ENCODE assay signal across 15 cellular contexts in the genomic region with DNA sequence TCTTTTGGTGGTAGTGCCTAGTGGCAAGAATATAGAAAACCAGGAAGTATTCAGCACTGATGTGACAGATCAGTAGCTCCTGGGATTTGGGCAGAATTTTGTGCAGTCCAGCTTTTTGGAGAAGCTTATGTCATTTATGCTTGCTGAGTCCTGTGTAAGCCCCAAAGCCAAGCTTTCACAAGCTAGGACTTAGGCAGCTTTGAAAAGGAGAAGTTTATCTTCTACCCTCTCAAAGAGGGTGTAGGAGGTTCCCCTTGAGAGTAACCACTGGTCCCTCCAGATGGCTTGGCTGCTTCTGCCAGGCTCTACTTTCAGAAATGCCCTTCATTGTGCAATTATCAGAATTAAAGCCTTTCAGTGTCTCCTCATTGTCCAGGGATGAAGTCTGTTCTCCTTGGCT.
A peak's percentile ranks its signal among the peaks of the same experiment; 100 is the strongest.
DNase-seq lines count a peak whose midpoint lies in the region; ATAC-seq and TF ChIP-seq lines count a peak whose summit lies in the region.
"Had no signal": no experiment of that assay in that cellular context is flagged by ENCODE, and none has a peak within 500 bp of the region (broad histone marks: within the 10 kb centered on the region; RNA-seq: fewer than 3 reads in every experiment).

No MANE protein-coding gene starts in this region.

- peaks cover 10% of the 10 kb centered on the region for H3K27me3 Mint-ChIP-seq in T-helper 2 cell treated with Interferon-gamma antibody and Interleukin-4, amounts not matched to agents 5 μg/mL and 100 μg/mL, for 36 hours (ENCODE audit: low read depth)
- no peaks in the 10 kb centered on the region for H3K27me3 Mint-ChIP-seq in activated T-helper 1 cell treated with anti-CD3 and anti-CD28 coated beads, Interleukin-12 subunit alpha, Interleukin-12 subunit beta, Interleukin-2, Interleukin-4 antibody, amounts not matched to agents 30 ng/mL and 10 ng/mL and 1 ng/mL, durations not matched to agents 14 hours and 24 hours and 36 hours (ENCODE audit: insufficient read depth)
- peaks cover 7 to 11% of the 10 kb centered on the region in 2 donors for H3K27me3 Mint-ChIP-seq in natural killer cell treated with Interleukin-12 subunit alpha and Interleukin-12 subunit beta and Interleukin-15 and Interleukin-18, amount 100 ng/mL, for 72 hours
- H3K27me3 Mint-ChIP-seq in progenitor cell of endocrine pancreas = peaks cover 21% of the 10 kb centered on the region
- H3K27me3 Mint-ChIP-seq: activated naive CD4-positive, alpha-beta T cell treated with anti-CD3 and anti-CD28 coated beads, Interleukin-2, amount 50 U/mL, for 24 hours; IgD-negative memory B cell had no signal

- CTCF ChIA-PET in SK-N-SH (lab: Yijun Ruan, JAX) = no interaction called here

- H3K4me1 ChIP-seq in SK-N-SH (ENCODE audit: control insufficient read depth in 1 of 2, insufficient read depth in 2 of 2, low read depth in 1 of 2, low read length in 1 of 2) = no peaks in the 10 kb centered on the region
- no peaks in the 10 kb centered on the region for H3K4me1 ChIP-seq in BE2C
- H3K4me1 ChIP-seq: psoas muscle had no signal

- H3K9me3 Mint-ChIP-seq in T-helper 2 cell treated with Interferon-gamma antibody and Interleukin-4, amounts not matched to agents 5 μg/mL and 100 μg/mL, for 36 hours = peaks cover 42% of the 10 kb centered on the region
- peaks cover 31% of the 10 kb centered on the region for H3K9me3 Mint-ChIP-seq in activated T-helper 1 cell treated with anti-CD3 and anti-CD28 coated beads, Interleukin-12 subunit alpha, Interleukin-12 subunit beta, Interleukin-2, Interleukin-4 antibody, amounts not matched to agents 30 ng/mL and 10 ng/mL and 1 ng/mL, durations not matched to agents 14 hours and 24 hours and 36 hours
- peaks cover 7% of the 10 kb centered on the region for H3K9me3 Mint-ChIP-seq in natural killer cell treated with Interleukin-12 subunit alpha and Interleukin-12 subunit beta and Interleukin-15 and Interleukin-18, amount 100 ng/mL, for 72 hours
- H3K9me3 Mint-ChIP-seq in progenitor cell of endocrine pancreas (ENCODE audit: low read depth) = no peaks in the 10 kb centered on the region

- H3F3A ChIP-seq in SK-N-SH (replicated peaks; ENCODE audit: insufficient read depth) = no peaks in the 10 kb centered on the region

- no peak overlapping the region for H3K9ac ChIP-seq in SK-N-SH

- H3K27ac Mint-ChIP-seq in T-helper 2 cell treated with Interferon-gamma antibody and Interleukin-4, amounts not matched to agents 5 μg/mL and 100 μg/mL, for 36 hours = peak overlapping the region; percentile 82
- peak overlapping the region; percentile 81 for H3K27ac Mint-ChIP-seq in activated T-helper 1 cell treated with anti-CD3 and anti-CD28 coated beads, Interleukin-12 subunit alpha, Interleukin-12 subunit beta, Interleukin-2, Interleukin-4 antibody, amounts not matched to agents 30 ng/mL and 10 ng/mL and 1 ng/mL, durations not matched to agents 14 hours and 24 hours and 36 hours
- H3K27ac Mint-ChIP-seq in natural killer cell treated with Interleukin-12 subunit alpha and Interleukin-12 subunit beta and Interleukin-15 and Interleukin-18, amount 100 ng/mL, for 72 hours = peak overlapping the region; percentile 93 to 96
- H3K27ac Mint-ChIP-seq in progenitor cell of endocrine pancreas = no peak overlapping the region
- H3K27ac Mint-ChIP-seq: stimulated activated naive B cell treated with anti-CD40 and anti-IgM and Interleukin-4, amounts not matched to agents 10 μg/mL and 1 μg/mL and 100 μg/mL, for 72 hours had no signal

- H3K4me1 Mint-ChIP-seq in T-helper 2 cell treated with Interferon-gamma antibody and Interleukin-4, amounts not matched to agents 5 μg/mL and 100 μg/mL, for 36 hours (ENCODE audit: low read depth) = peaks cover 21% of the 10 kb centered on the region
- peaks cover 23% of the 10 kb centered on the region for H3K4me1 Mint-ChIP-seq in activated T-helper 1 cell treated with anti-CD3 and anti-CD28 coated beads, Interleukin-12 subunit alpha, Interleukin-12 subunit beta, Interleukin-2, Interleukin-4 antibody, amounts not matched to agents 30 ng/mL and 10 ng/mL and 1 ng/mL, durations not matched to agents 14 hours and 24 hours and 36 hours (ENCODE audit: low read depth)
- peaks cover 26 to 35% of the 10 kb centered on the region in 2 donors for H3K4me1 Mint-ChIP-seq in natural killer cell treated with Interleukin-12 subunit alpha and Interleukin-12 subunit beta and Interleukin-15 and Interleukin-18, amount 100 ng/mL, for 72 hours (ENCODE audit: low read depth in 2 of 2)
- H3K4me1 Mint-ChIP-seq in progenitor cell of endocrine pancreas (ENCODE audit: low read depth) = no peaks in the 10 kb centered on the region
- H3K4me1 Mint-ChIP-seq: H9 had no signal

- DNase-seq in T-helper 2 cell treated with Interferon-gamma antibody and Interleukin-4, amounts not matched to agents 5 μg/mL and 100 μg/mL, for 36 hours (ENCODE audit: low spot score) = no peak
- DNase-seq in T-helper 2 cell (no peak), NOMO-1 treated with DMSO at 0.1 percent for 48 hours (lab: John Stamatoyannopoulos, UW; ENCODE audit: unreplicated experiment) (peak; percentile 32), progenitor cell of endocrine pancreas (ENCODE audit: low spot score, unreplicated experiment) (no peak), SK-N-SH (no peak), BE2C (no peak)
- no peak for DNase-seq in activated T-helper 1 cell treated with anti-CD3 and anti-CD28 coated beads, Interleukin-12 subunit alpha, Interleukin-12 subunit beta, Interleukin-2, Interleukin-4 antibody, amounts not matched to agents 30 ng/mL and 10 ng/mL and 1 ng/mL, durations not matched to agents 14 hours and 24 hours and 36 hours (ENCODE audit: low spot score)
- DNase-seq in natural killer cell treated with Interleukin-12 subunit alpha and Interleukin-12 subunit beta and Interleukin-15 and Interleukin-18, amount 100 ng/mL, for 72 hours (ENCODE audit: low spot score) = no peak
- DNase-seq: GDM1; H9; psoas muscle; stimulated activated naive B cell treated with anti-CD40 and anti-IgM and Interleukin-4, amounts not matched to agents 10 μg/mL and 1 μg/mL and 100 μg/mL, for 72 hours; WERI-Rb-1 had no signal

- H2AFZ ChIP-seq in SK-N-SH (ENCODE audit: low read depth) = no peak overlapping the region

- no peaks in the 10 kb centered on the region for H3K9me2 ChIP-seq in SK-N-SH

- peak overlapping the region; percentile 21 for H3K4me3 Mint-ChIP-seq in T-helper 2 cell treated with Interferon-gamma antibody and Interleukin-4, amounts not matched to agents 5 μg/mL and 100 μg/mL, for 36 hours
- H3K4me3 Mint-ChIP-seq in activated T-helper 1 cell treated with anti-CD3 and anti-CD28 coated beads, Interleukin-12 subunit alpha, Interleukin-12 subunit beta, Interleukin-2, Interleukin-4 antibody, amounts not matched to agents 30 ng/mL and 10 ng/mL and 1 ng/mL, durations not matched to agents 14 hours and 24 hours and 36 hours = no peak overlapping the region
- peak overlapping the region; percentile 74 for H3K4me3 Mint-ChIP-seq in natural killer cell treated with Interleukin-12 subunit alpha and Interleukin-12 subunit beta and Interleukin-15 and Interleukin-18, amount 100 ng/mL, for 72 hours
- no peak overlapping the region for H3K4me3 Mint-ChIP-seq in progenitor cell of endocrine pancreas (ENCODE audit: low read depth)
- H3K4me3 Mint-ChIP-seq: activated naive CD4-positive, alpha-beta T cell treated with anti-CD3 and anti-CD28 coated beads, Interleukin-2, amount 50 U/mL, for 24 hours; H9; stimulated activated naive B cell treated with anti-CD40 and anti-IgM and Interleukin-4, amounts not matched to agents 10 μg/mL and 1 μg/mL and 100 μg/mL, for 72 hours had no signal

- no peaks in the 10 kb centered on the region for H4K20me1 ChIP-seq in SK-N-SH (ENCODE audit: insufficient read depth)

- no peak for ATAC-seq in natural killer cell treated with Interleukin-12 subunit alpha and Interleukin-12 subunit beta and Interleukin-15 and Interleukin-18, amount 100 ng/mL, for 72 hours
- ATAC-seq: psoas muscle; stimulated activated naive B cell treated with anti-CD40 and anti-IgM and Interleukin-4, amounts not matched to agents 10 μg/mL and 1 μg/mL and 100 μg/mL, for 72 hours had no signal

- no peaks in the 10 kb centered on the region for H3K79me2 ChIP-seq in SK-N-SH (ENCODE audit: insufficient read depth)

- TF ChIP-seq RAD21 in SK-N-SH (IDR thresholded peaks at IDR 0.05; ENCODE audit: low read length) = no peak

- intact Hi-C loops in activated T-helper 1 cell treated with anti-CD3 and anti-CD28 coated beads, Interleukin-12 subunit alpha, Interleukin-12 subunit beta, Interleukin-2, Interleukin-4 antibody, amounts not matched to agents 30 ng/mL and 10 ng/mL and 1 ng/mL, durations not matched to agents 14 hours and 24 hours and 36 hours (cut with micrococcal nuclease) = no loop called here

- H3K9me3 ChIP-seq in SK-N-SH (no peaks in the 10 kb centered on the region), BE2C (no peaks in the 10 kb centered on the region)
- H3K9me3 ChIP-seq: psoas muscle had no signal

- POLR2A ChIA-PET in SK-N-SH (lab: Yijun Ruan, JAX) = no interaction called here

- TF ChIP-seq EP300 in SK-N-SH (IDR thresholded peaks at IDR 0.05; ENCODE audit: borderline replicate concordance in 1 of 2, low read depth in 1 of 2, low read length in 1 of 2) = no peak

- TF ChIP-seq CTCF in progenitor cell of endocrine pancreas (IDR thresholded peaks at IDR 0.05; ENCODE audit: unreplicated experiment) = no peak
- no peak for TF ChIP-seq CTCF in SK-N-SH (IDR thresholded peaks at IDR 0.05)
- no peak for TF ChIP-seq CTCF in BE2C (IDR thresholded peaks at IDR 0.05; ENCODE audit: low read depth, low read length)

- H3K36me3 ChIP-seq in SK-N-SH (replicated peaks in 1 of 2; ENCODE audit: control insufficient read depth in 1 of 2, insufficient read depth in 2 of 2, low read length in 1 of 2) (no peaks in the 10 kb centered on the region), BE2C (no peaks in the 10 kb centered on the region)
- H3K36me3 ChIP-seq: WERI-Rb-1 had no signal

- H3K4me3 ChIP-seq in SK-N-SH (ENCODE audit: low read depth in 2 of 2, low read length in 1 of 2) = no peak overlapping the region
- no peak overlapping the region for H3K4me3 ChIP-seq in BE2C (ENCODE audit: low read depth, low read length)
- H3K4me3 ChIP-seq: psoas muscle had no signal

- H3K27me3 ChIP-seq in SK-N-SH (ENCODE audit: insufficient read depth) (no peaks in the 10 kb centered on the region), BE2C (no peaks in the 10 kb centered on the region)

- H3K27ac ChIP-seq in SK-N-SH (ENCODE audit: low read depth in 2 of 2, low read length in 1 of 2) = no peak overlapping the region
- H3K27ac ChIP-seq: psoas muscle, WERI-Rb-1 had no signal

- H3K36me3 Mint-ChIP-seq in T-helper 2 cell treated with Interferon-gamma antibody and Interleukin-4, amounts not matched to agents 5 μg/mL and 100 μg/mL, for 36 hours (ENCODE audit: low read depth) = peaks cover 20% of the 10 kb centered on the region
- H3K36me3 Mint-ChIP-seq in activated T-helper 1 cell treated with anti-CD3 and anti-CD28 coated beads, Interleukin-12 subunit alpha, Interleukin-12 subunit beta, Interleukin-2, Interleukin-4 antibody, amounts not matched to agents 30 ng/mL and 10 ng/mL and 1 ng/mL, durations not matched to agents 14 hours and 24 hours and 36 hours (ENCODE audit: low read depth) = peaks cover 10% of the 10 kb centered on the region
- H3K36me3 Mint-ChIP-seq in natural killer cell treated with Interleukin-12 subunit alpha and Interleukin-12 subunit beta and Interleukin-15 and Interleukin-18, amount 100 ng/mL, for 72 hours = peaks cover 24% of the 10 kb centered on the region
- no peaks in the 10 kb centered on the region for H3K36me3 Mint-ChIP-seq in progenitor cell of endocrine pancreas (ENCODE audit: insufficient read depth)
- H3K36me3 Mint-ChIP-seq: IgD-negative memory B cell had no signal

- no peak overlapping the region for H3K4me2 ChIP-seq in SK-N-SH

Comparison
In these comparisons a context has a peak if more than half of its experiments do, and no peak if none do; other contexts are left out.
1. H3K4me3 Mint-ChIP-seq: peak in T-helper 2 cell treated with Interferon-gamma antibody and Interleukin-4, amounts not matched to agents 5 μg/mL and 100 μg/mL, for 36 hours (single experiment) and natural killer cell treated with Interleukin-12 subunit alpha and Interleukin-12 subunit beta and Interleukin-15 and Interleukin-18, amount 100 ng/mL, for 72 hours (single experiment); none in activated T-helper 1 cell treated with anti-CD3 and anti-CD28 coated beads, Interleukin-12 subunit alpha, Interleukin-12 subunit beta, Interleukin-2, Interleukin-4 antibody, amounts not matched to agents 30 ng/mL and 10 ng/mL and 1 ng/mL, durations not matched to agents 14 hours and 24 hours and 36 hours (single experiment) and progenitor cell of endocrine pancreas (single experiment).